14 cellular contexts compared by ENCODE assay signal in genomic region chr5:110790673-110791072, GRCh38. TPM values are rescaled to one million over a fixed set of nuclear protein-coding genes. Genes with fewer than 3 reads are reported as not detected.
A peak's percentile ranks its signal among the peaks of the same experiment; 100 is the strongest.
DNase-seq lines count a peak whose midpoint lies in the region; ATAC-seq and TF ChIP-seq lines count a peak whose summit lies in the region.
"Had no signal": no experiment of that assay in that cellular context is flagged by ENCODE, and none has a peak within 500 bp of the region (broad histone marks: within the 10 kb centered on the region; RNA-seq: fewer than 3 reads in every experiment).

No MANE protein-coding gene starts in this region.

- POLR2A ChIA-PET in PC-3 (lab: Charles Lee; ENCODE audit: unreplicated experiment), result no interaction called here
- POLR2A ChIA-PET in activated CD8-positive, alpha-beta T cell treated with anti-CD3 and anti-CD28 coated beads for 36 hours (lab: Charles Lee), result no interaction called here

- H3K27ac ChIP-seq in PC-3 (ENCODE audit: low read length) (no peak overlapping the region), fibroblast of lung (ENCODE audit: insufficient read depth, low read length) (no peak overlapping the region), thyroid gland (no peak overlapping the region)
- H3K27ac ChIP-seq: SJCRH30 had no signal

- H3F3A ChIP-seq in PC-3 (ENCODE audit: low read length, unreplicated experiment), result peaks cover 8% of the 10 kb centered on the region

- peak; percentile 62 for ATAC-seq in PC-3
- ATAC-seq in activated CD8-positive, alpha-beta T cell treated with anti-CD3 and anti-CD28 coated beads for 36 hours, result no peak
- ATAC-seq in GM18873 (IDR thresholded peaks at IDR 0.05; ENCODE audit: low FRiP score, unreplicated experiment), result no peak
- ATAC-seq: activated CD8-positive, alpha-beta T cell treated with anti-CD3 and anti-CD28 coated beads, Interleukin-2, amount 10 ng/mL, durations not matched to agents 7 days and 5 days had no signal

- intact Hi-C loops in PC-3 (cut with micrococcal nuclease), result no loop called here
- intact Hi-C loops in activated CD8-positive, alpha-beta T cell treated with anti-CD3 and anti-CD28 coated beads for 36 hours (cut with micrococcal nuclease), result no loop called here
- intact Hi-C loops in thyroid gland (cut with DNase I), result no loop called here

- no peaks in the 10 kb centered on the region for H3K4me1 Mint-ChIP-seq in activated CD8-positive, alpha-beta T cell treated with anti-CD3 and anti-CD28 coated beads for 36 hours (ENCODE audit: low read depth)
- H3K4me1 Mint-ChIP-seq: naive B cell had no signal

- H3K36me3 ChIP-seq in PC-3 (ENCODE audit: low read depth, low read length) (no peaks in the 10 kb centered on the region), fibroblast of lung (ENCODE audit: control insufficient read depth, insufficient read depth, low read length) (no peaks in the 10 kb centered on the region), thyroid gland (no peaks in the 10 kb centered on the region)
- H3K36me3 ChIP-seq: SJCRH30 had no signal

- no TSS peak for BruUV-seq in PC-3 (replicated peaks; lab: Mats Ljungman, UMichigan)

- H3K9me3 ChIP-seq in PC-3 (ENCODE audit: low read length), result no peaks in the 10 kb centered on the region
- no peaks in the 10 kb centered on the region for H3K9me3 ChIP-seq in fibroblast of lung (ENCODE audit: control insufficient read depth, insufficient read depth, low read depth, low read length)
- no peaks in the 10 kb centered on the region for H3K9me3 ChIP-seq in thyroid gland
- H3K9me3 ChIP-seq: SJCRH30 had no signal

- DNase-seq in NCI-H1105 treated with DMSO at 0.1 percent for 48 hours (lab: John Stamatoyannopoulos, UW) (peak; percentile 1), NCI-H1105 (lab: John Stamatoyannopoulos, UW) (no peak), PC-3 (peak; percentile 53), fibroblast of lung (ENCODE audit: low read depth in 2 of 2) (peak; percentile 63 to 89), retinal pigment epithelial cell (ENCODE audit: low read depth) (peak; percentile 59), thyroid gland (no peak)
- DNase-seq in activated CD8-positive, alpha-beta T cell treated with anti-CD3 and anti-CD28 coated beads for 36 hours, result no peak
- DNase-seq: activated CD8-positive, alpha-beta T cell treated with anti-CD3 and anti-CD28 coated beads, Interleukin-2, amount 10 ng/mL, durations not matched to agents 7 days and 5 days; amygdala; naive B cell; NCI-H1092; stimulated activated CD4-positive, alpha-beta T cell treated with anti-CD3 and anti-CD28 coated beads, Interleukin-1b, Interleukin-23, amount 100 ng/mL, for 48 hours had no signal

- H3K4me3 ChIP-seq in PC-3 (ENCODE audit: low read length) (no peak overlapping the region), fibroblast of lung (replicated peaks in 1 of 4; ENCODE audit: control extremely low read depth in 1 of 4, insufficient read depth in 1 of 4, low read depth in 3 of 4, low read length in 4 of 4) (no peak overlapping the region), retinal pigment epithelial cell (ENCODE audit: low read length) (no peak overlapping the region), thyroid gland (replicated peaks in 1 of 3) (no peak overlapping the region)
- H3K4me3 ChIP-seq: SJCRH30 had no signal

- peaks cover 3% of the 10 kb centered on the region for H3K9me3 Mint-ChIP-seq in activated CD8-positive, alpha-beta T cell treated with anti-CD3 and anti-CD28 coated beads for 36 hours

- H3K4me2 ChIP-seq in PC-3 (ENCODE audit: low read length) (no peak overlapping the region), fibroblast of lung (ENCODE audit: extremely low read depth, insufficient read depth, low read length) (no peak overlapping the region)

- no peak overlapping the region for H3K4me3 Mint-ChIP-seq in activated CD8-positive, alpha-beta T cell treated with anti-CD3 and anti-CD28 coated beads for 36 hours
- H3K4me3 Mint-ChIP-seq: activated CD8-positive, alpha-beta T cell treated with anti-CD3 and anti-CD28 coated beads, Interleukin-2, amount 10 ng/mL, durations not matched to agents 7 days and 5 days; naive B cell had no signal

- no peaks in the 10 kb centered on the region for H3K36me3 Mint-ChIP-seq in activated CD8-positive, alpha-beta T cell treated with anti-CD3 and anti-CD28 coated beads for 36 hours (ENCODE audit: low read depth)
- H3K36me3 Mint-ChIP-seq: naive B cell had no signal

- H3K27me3 ChIP-seq in PC-3 (ENCODE audit: low read length) (no peaks in the 10 kb centered on the region), fibroblast of lung (ENCODE audit: control insufficient read depth, insufficient read depth, low read length) (no peaks in the 10 kb centered on the region), thyroid gland (no peaks in the 10 kb centered on the region)
- H3K27me3 ChIP-seq: SJCRH30 had no signal

- H3K9me2 ChIP-seq in PC-3 (replicated peaks; ENCODE audit: low read length), result no peaks in the 10 kb centered on the region

- H3K9ac ChIP-seq in PC-3 (ENCODE audit: low read length) (no peak overlapping the region), fibroblast of lung (ENCODE audit: insufficient read depth, low read length) (no peak overlapping the region)

- peak; percentile 59 for TF ChIP-seq CTCF in PC-3 (conservative IDR thresholded peaks at IDR 0.05; ENCODE audit: low read depth, low read length)
- TF ChIP-seq CTCF in fibroblast of lung (conservative IDR thresholded peaks at IDR 0.05 in 1 of 2, IDR thresholded peaks at IDR 0.05 in 1 of 2; ENCODE audit: low read depth in 1 of 2, low read length in 2 of 2), result peak; percentile 52 to 71
- TF ChIP-seq CTCF in retinal pigment epithelial cell (conservative IDR thresholded peaks at IDR 0.05; ENCODE audit: low read depth, low read length), result peak; percentile 61
- no peak for TF ChIP-seq CTCF in activated CD8-positive, alpha-beta T cell treated with anti-CD3 and anti-CD28 coated beads for 36 hours (IDR thresholded peaks at IDR 0.05)
- TF ChIP-seq CTCF in thyroid gland (IDR thresholded peaks at IDR 0.05), result peak in 3 of 6 experiments; percentile 23 to 33 (median 27)

- TF ChIP-seq POLR2A in thyroid gland (IDR thresholded peaks at IDR 0.05), result no peak

- CTCF ChIA-PET in PC-3 (lab: Charles Lee), result interaction anchor here (0.5 kb wide), 1 partner anchor 271 kb away, joined by 3 read pairs; no protein-coding TSS in a partner anchor
- CTCF ChIA-PET in activated CD8-positive, alpha-beta T cell treated with anti-CD3 and anti-CD28 coated beads for 36 hours (lab: Charles Lee), result no interaction called here

- H3K79me2 ChIP-seq in PC-3 (ENCODE audit: low read length) (no peaks in the 10 kb centered on the region), fibroblast of lung (ENCODE audit: control insufficient read depth, insufficient read depth, low read length) (no peaks in the 10 kb centered on the region)

- no peaks in the 10 kb centered on the region for H3K27me3 Mint-ChIP-seq in activated CD8-positive, alpha-beta T cell treated with anti-CD3 and anti-CD28 coated beads for 36 hours
- H3K27me3 Mint-ChIP-seq: naive B cell had no signal

- H2AFZ ChIP-seq in PC-3 (ENCODE audit: low read length) (no peak overlapping the region), fibroblast of lung (ENCODE audit: low read length) (no peak overlapping the region)

- H4K20me1 ChIP-seq in PC-3 (ENCODE audit: low read length) (no peaks in the 10 kb centered on the region), fibroblast of lung (ENCODE audit: control insufficient read depth, extremely low read depth, insufficient read depth, low read length) (no peaks in the 10 kb centered on the region)

- no peak overlapping the region for H3K27ac Mint-ChIP-seq in activated CD8-positive, alpha-beta T cell treated with anti-CD3 and anti-CD28 coated beads for 36 hours
- H3K27ac Mint-ChIP-seq: activated CD8-positive, alpha-beta T cell treated with anti-CD3 and anti-CD28 coated beads, Interleukin-2, amount 10 ng/mL, durations not matched to agents 7 days and 5 days; naive B cell had no signal

- peaks cover 8% of the 10 kb centered on the region for H3K4me1 ChIP-seq in PC-3 (ENCODE audit: insufficient read depth, low read length)
- H3K4me1 ChIP-seq in fibroblast of lung (ENCODE audit: control insufficient read depth, extremely low read depth, insufficient read depth, low read length), result no peaks in the 10 kb centered on the region
- no peaks in the 10 kb centered on the region for H3K4me1 ChIP-seq in thyroid gland
- H3K4me1 ChIP-seq: SJCRH30 had no signal

- 17 to 28% methylated on average over 1 of the region's 1 CpG for WGBS in thyroid gland, 2 donors

RNA-seq across cellular contexts. Expression of gene SLC25A46, which starts 51.9 kb away (rescaled TPM):
- total RNA-seq in PC-3 (2014; rRNA removed), result 31.4 and 42.1 TPM in 2 replicates
- 76.0 and 95.5 TPM in 2 replicates for total RNA-seq in fibroblast of lung
- polyA plus RNA-seq in fibroblast of lung, result 63.5 and 81.5 TPM in 2 replicates
- polyA plus RNA-seq in fibroblast of lung (2012), result 38.7 and 43.9 TPM in 2 replicates
- polyA minus RNA-seq in fibroblast of lung (ENCODE audit: low replicate concordance), result 4.1 and 6.8 TPM in 2 replicates
- 10 to 100 TPM; 35.2 to 38.8 TPM for total RNA-seq in activated CD8-positive, alpha-beta T cell treated with anti-CD3 and anti-CD28 coated beads for 36 hours
- 10 to 100 TPM; 64.1 to 79.6 (median 66.8) TPM for total RNA-seq in thyroid gland

Comparison
In these comparisons a context has a peak if more than half of its experiments do, and no peak if none do; other contexts are left out.
1. DNase-seq: peak in NCI-H1105 treated with DMSO at 0.1 percent for 48 hours (single experiment), PC-3 (single experiment), fibroblast of lung (2 of 2) and retinal pigment epithelial cell (single experiment); none in NCI-H1105 (single experiment), activated CD8-positive, alpha-beta T cell treated with anti-CD3 and anti-CD28 coated beads for 36 hours (single experiment) and thyroid gland (0 of 2).